Comparison of ENCODE assay signal across 1 cellular context in genomic region chr2:46202453-46202852, GRCh38.
TF ChIP-seq lines count a peak whose summit lies in the region.

No MANE protein-coding gene starts in this region.

TF ChIP-seq in K562, 482 proteins besides CTCF, POLR2A, EP300 and RAD21 (continued from another document):
- TF ChIP-seq, protein P1, sequence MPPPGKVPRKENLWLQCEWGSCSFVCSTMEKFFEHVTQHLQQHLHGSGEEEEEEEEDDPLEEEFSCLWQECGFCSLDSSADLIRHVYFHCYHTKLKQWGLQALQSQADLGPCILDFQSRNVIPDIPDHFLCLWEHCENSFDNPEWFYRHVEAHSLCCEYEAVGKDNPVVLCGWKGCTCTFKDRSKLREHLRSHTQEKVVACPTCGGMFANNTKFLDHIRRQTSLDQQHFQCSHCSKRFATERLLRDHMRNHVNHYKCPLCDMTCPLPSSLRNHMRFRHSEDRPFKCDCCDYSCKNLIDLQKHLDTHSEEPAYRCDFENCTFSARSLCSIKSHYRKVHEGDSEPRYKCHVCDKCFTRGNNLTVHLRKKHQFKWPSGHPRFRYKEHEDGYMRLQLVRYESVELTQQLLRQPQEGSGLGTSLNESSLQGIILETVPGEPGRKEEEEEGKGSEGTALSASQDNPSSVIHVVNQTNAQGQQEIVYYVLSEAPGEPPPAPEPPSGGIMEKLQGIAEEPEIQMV (tag; conservative IDR thresholded peaks at IDR 0.05; ENCODE audit: low read depth): peak; percentile 83
- TF ChIP-seq ZKSCAN8 (CRISPR knock-in tag; IDR thresholded peaks at IDR 0.05) (peak; percentile 56; the same call in 1 of the 2 replicates), MECOM (CRISPR knock-in tag; IDR thresholded peaks at IDR 0.05) (peak; percentile 55; the same call in 1 of the 2 replicates), SNAPC5 (CRISPR knock-in tag; IDR thresholded peaks at IDR 0.05) (no peak), MTA2 (IDR thresholded peaks at IDR 0.05; ENCODE audit: low read depth) (peak; percentile 66), ZNF263 (CRISPR knock-in tag; IDR thresholded peaks at IDR 0.05; ENCODE audit: borderline replicate concordance) (peak; percentile 46; the same call in 1 of the 2 replicates), NR2C1 (IDR thresholded peaks at IDR 0.05) (no peak), NR2C1 (tag; IDR thresholded peaks at IDR 0.05) (0 out of 2 replicates have a peak, but pooled peaks have one; percentile 27), GTF2B (IDR thresholded peaks at IDR 0.05; ENCODE audit: extremely low read depth, insufficient read length) (no peak), ARID3B (CRISPR knock-in tag; IDR thresholded peaks at IDR 0.05; ENCODE audit: borderline replicate concordance) (no peak), MIER1 (IDR thresholded peaks at IDR 0.05; ENCODE audit: low read depth) (no peak), ESRRB (CRISPR knock-in tag; IDR thresholded peaks at IDR 0.05; ENCODE audit: borderline replicate concordance) (no peak), TEAD4 (IDR thresholded peaks at IDR 0.05; ENCODE audit: low read length) (peak; percentile 55; the same call in 1 of the 2 replicates), TEAD4 (CRISPR knock-in tag; IDR thresholded peaks at IDR 0.05; ENCODE audit: borderline replicate concordance) (no peak), TCF3 (CRISPR knock-in tag; IDR thresholded peaks at IDR 0.05) (peak; percentile 80), CTBP1 (IDR thresholded peaks at IDR 0.05; ENCODE audit: borderline replicate concordance) (peak; percentile 65), FOSL1 (tag; conservative IDR thresholded peaks at IDR 0.05) (peak; percentile 38)
